Comparison of ENCODE assay signal across 33 cellular contexts in the genomic region with DNA sequence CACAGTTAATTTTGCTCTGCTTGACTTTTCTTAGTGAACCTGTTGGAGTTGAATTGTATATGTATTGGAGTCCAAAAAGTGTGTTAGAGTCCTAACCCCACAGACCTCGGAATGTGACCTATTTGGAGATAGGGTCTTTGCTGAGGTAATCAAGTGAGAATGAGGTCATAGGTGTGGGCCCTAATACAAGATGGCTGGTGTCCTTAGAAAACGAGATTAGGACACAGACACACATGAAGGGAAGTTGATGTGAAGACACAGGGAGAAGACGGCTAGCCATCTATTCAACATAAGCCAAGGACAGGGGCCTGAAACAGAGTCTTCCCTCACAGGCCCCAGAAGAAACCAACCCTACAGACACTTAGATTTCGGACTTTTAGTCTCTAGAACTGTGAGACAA.
"Had no signal": no experiment of that assay in that cellular context is flagged by ENCODE, and none has a peak within 500 bp of the region (broad histone marks: within the 10 kb centered on the region; RNA-seq: fewer than 3 reads in every experiment).

No MANE protein-coding gene starts in this region.

- FAIRE-seq: astrocyte, TTC549 had no signal

- H3K4me1 ChIP-seq: adrenal gland, body of pancreas, breast epithelium had no signal

- H3K27ac ChIP-seq: adrenal gland, body of pancreas, brain microvascular endothelial cell, VCaP had no signal

- H3K36me3 ChIP-seq: adrenal gland, brain microvascular endothelial cell, breast epithelium had no signal

- DNase-seq: activated B cell treated with CpG ODN at 0.5 μM for 24 hours; activated CD4-positive, alpha-beta memory T cell treated with anti-CD3 and anti-CD28 coated beads for 36 hours; activated CD4-positive, alpha-beta T cell treated with anti-CD3 and anti-CD28 coated beads for 4 hours; activated CD4-positive, alpha-beta T cell treated with anti-CD3 and anti-CD28 coated beads, Interleukin-2, amount 10 ng/mL, durations not matched to agents 24 days and 14 days; activated CD4-positive, alpha-beta T cell treated with anti-CD3 and anti-CD28 coated beads, Interleukin-2, amount 50 U/mL, for 1 hour; activated CD4-positive, alpha-beta T cell treated with anti-CD3 and anti-CD28 coated beads, Interleukin-2, amount 50 U/mL, for 4 hours; activated CD4-positive, CD25-positive, alpha-beta regulatory T cell treated with anti-CD3 and anti-CD28 coated beads, Interleukin-2, amount 50 U/mL, for 72 hours; activated CD8-positive, alpha-beta memory T cell treated with anti-CD3 and anti-CD28 coated beads, Interleukin-2, amount 50 U/mL, for 4 hours; activated CD8-positive, alpha-beta T cell treated with anti-CD3 and anti-CD28 coated beads for 36 hours; activated effector memory CD4-positive, alpha-beta T cell treated with anti-CD3 and anti-CD28 coated beads, Interleukin-2, amount 50 U/mL, for 16 hours; activated gamma-delta T cell treated with Interleukin-2 at 50 U/mL for 16 hours; activated naive CD4-positive, alpha-beta T cell; activated naive CD4-positive, alpha-beta T cell treated with anti-CD3 and anti-CD28 coated beads for 36 hours; activated naive CD4-positive, alpha-beta T cell treated with anti-CD3 and anti-CD28 coated beads, Interleukin-2, amount 50 U/mL, for 16 hours; activated naive CD8-positive, alpha-beta T cell treated with anti-CD3 and anti-CD28 coated beads for 36 hours; activated T-cell treated with anti-CD3 and anti-CD28 coated beads for 4 hours; activated T-cell treated with anti-CD3 and anti-CD28 coated beads, Interleukin-2, amount 50 U/mL, for 1 hour; activated T-cell treated with anti-CD3 and anti-CD28 coated beads, Interleukin-2, amount 50 U/mL, for 4 hours; activated T-cell treated with anti-CD3 and anti-CD28 coated beads, Interleukin-2, amount 50 U/mL, for 72 hours; adrenal gland; amniotic stem cell; aorta; body of pancreas; brain microvascular endothelial cell; central memory CD4-positive, alpha-beta T cell; T-helper 2 cell; T-helper 9 cell had no signal

- H3K4me3 ChIP-seq: adrenal gland, body of pancreas, breast epithelium had no signal

- ATAC-seq: activated CD8-positive, alpha-beta T cell treated with anti-CD3 and anti-CD28 coated beads for 36 hours; activated naive CD4-positive, alpha-beta T cell treated with anti-CD3 and anti-CD28 coated beads, Interleukin-2, amount 50 U/mL, for 72 hours; activated T-cell treated with anti-CD3 and anti-CD28 coated beads, Interleukin-2, amount 50 U/mL, for 4 hours; activated T-cell treated with anti-CD3 and anti-CD28 coated beads, Interleukin-2, amount 50 U/mL, for 72 hours; activated T-helper 17 cell treated with anti-CD3 and anti-CD28 coated beads, Interleukin-2, amount 50 U/mL, for 72 hours; body of pancreas had no signal

- H3K9me3 ChIP-seq: adrenal gland, body of pancreas, breast epithelium had no signal

- H3K27me3 ChIP-seq: adrenal gland, body of pancreas, brain microvascular endothelial cell, breast epithelium had no signal
